Comparison of ENCODE assay signal across 1 cellular context in genomic region chr16:29995330-29995910, GRCh38.
TF ChIP-seq lines count a peak whose summit lies in the region.

HIRIP3 (minus strand) TSS chr16:29995617; CDS start chr16:29995605, 12 bp downstream.

TF ChIP-seq in HepG2, 621 proteins besides CTCF, POLR2A, EP300 and RAD21 (continued from another document and continues in another):
- TF ChIP-seq, protein P1, sequence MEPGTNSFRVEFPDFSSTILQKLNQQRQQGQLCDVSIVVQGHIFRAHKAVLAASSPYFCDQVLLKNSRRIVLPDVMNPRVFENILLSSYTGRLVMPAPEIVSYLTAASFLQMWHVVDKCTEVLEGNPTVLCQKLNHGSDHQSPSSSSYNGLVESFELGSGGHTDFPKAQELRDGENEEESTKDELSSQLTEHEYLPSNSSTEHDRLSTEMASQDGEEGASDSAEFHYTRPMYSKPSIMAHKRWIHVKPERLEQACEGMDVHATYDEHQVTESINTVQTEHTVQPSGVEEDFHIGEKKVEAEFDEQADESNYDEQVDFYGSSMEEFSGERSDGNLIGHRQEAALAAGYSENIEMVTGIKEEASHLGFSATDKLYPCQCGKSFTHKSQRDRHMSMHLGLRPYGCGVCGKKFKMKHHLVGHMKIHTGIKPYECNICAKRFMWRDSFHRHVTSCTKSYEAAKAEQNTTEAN (CRISPR knock-in tag; conservative IDR thresholded peaks at IDR 0.05), result 0 out of 2 replicates have a peak, but pooled peaks have one; percentile 38
- TF ChIP-seq ZFAT (CRISPR knock-in tag; conservative IDR thresholded peaks at IDR 0.05) (peak; percentile 92), ZNF296 (CRISPR knock-in tag; conservative IDR thresholded peaks at IDR 0.05) (peak; percentile 90), ZNF337 (CRISPR knock-in tag; IDR thresholded peaks at IDR 0.05; ENCODE audit: borderline replicate concordance, low read depth) (no peak), RBAK (CRISPR knock-in tag; IDR thresholded peaks at IDR 0.05) (no peak), SMARCC2 (IDR thresholded peaks at IDR 0.05) (no peak), DRAP1 (CRISPR knock-in tag; IDR thresholded peaks at IDR 0.05) (no peak; the same call in 1 of the 2 replicates), HCFC1 (IDR thresholded peaks at IDR 0.05; ENCODE audit: low read depth, low read length) (no peak), PRPF4 (IDR thresholded peaks at IDR 0.05; ENCODE audit: low read depth, low read length, poor library complexity, severe bottlenecking) (no peak), MED13 (CRISPR knock-in tag; IDR thresholded peaks at IDR 0.05) (peak; percentile 23; the same call in 1 of the 2 replicates), REXO4 (CRISPR knock-in tag; IDR thresholded peaks at IDR 0.05; ENCODE audit: borderline replicate concordance) (no peak), ZNF574 (CRISPR knock-in tag; IDR thresholded peaks at IDR 0.05) (no peak), MBD4 (IDR thresholded peaks at IDR 0.05; ENCODE audit: borderline replicate concordance, low read length) (no peak), PTBP1 (IDR thresholded peaks at IDR 0.05; ENCODE audit: low read depth, low read length, poor library complexity, severe bottlenecking) (peak; percentile 58), ZSCAN22 (CRISPR knock-in tag; IDR thresholded peaks at IDR 0.05) (no peak), ZNF484 (CRISPR knock-in tag; IDR thresholded peaks at IDR 0.05; ENCODE audit: borderline replicate concordance, low read depth) (no peak), HOXA5 (CRISPR knock-in tag; IDR thresholded peaks at IDR 0.05) (0 out of 2 replicates have a peak, but pooled peaks have one; percentile 79), ETS1 (CRISPR knock-in tag; IDR thresholded peaks at IDR 0.05) (no peak), ZNF782 (CRISPR knock-in tag; IDR thresholded peaks at IDR 0.05; ENCODE audit: borderline replicate concordance) (no peak), KDM3A (CRISPR knock-in tag; IDR thresholded peaks at IDR 0.05; ENCODE audit: low read depth) (no peak), ZNF280B (CRISPR knock-in tag; IDR thresholded peaks at IDR 0.05; ENCODE audit: borderline replicate concordance) (no peak; the same call in 1 of the 2 replicates), GPBP1L1 (CRISPR knock-in tag; IDR thresholded peaks at IDR 0.05) (no peak), JUND (CRISPR knock-in tag; IDR thresholded peaks at IDR 0.05) (0 out of 2 replicates have a peak, but pooled peaks have one; percentile 47), ZNF589 (CRISPR knock-in tag; conservative IDR thresholded peaks at IDR 0.05) (peak; percentile 60; the same call in 1 of the 2 replicates), MAF1 (CRISPR knock-in tag; IDR thresholded peaks at IDR 0.05; ENCODE audit: borderline replicate concordance) (no peak)
- TF ChIP-seq, protein P2, sequence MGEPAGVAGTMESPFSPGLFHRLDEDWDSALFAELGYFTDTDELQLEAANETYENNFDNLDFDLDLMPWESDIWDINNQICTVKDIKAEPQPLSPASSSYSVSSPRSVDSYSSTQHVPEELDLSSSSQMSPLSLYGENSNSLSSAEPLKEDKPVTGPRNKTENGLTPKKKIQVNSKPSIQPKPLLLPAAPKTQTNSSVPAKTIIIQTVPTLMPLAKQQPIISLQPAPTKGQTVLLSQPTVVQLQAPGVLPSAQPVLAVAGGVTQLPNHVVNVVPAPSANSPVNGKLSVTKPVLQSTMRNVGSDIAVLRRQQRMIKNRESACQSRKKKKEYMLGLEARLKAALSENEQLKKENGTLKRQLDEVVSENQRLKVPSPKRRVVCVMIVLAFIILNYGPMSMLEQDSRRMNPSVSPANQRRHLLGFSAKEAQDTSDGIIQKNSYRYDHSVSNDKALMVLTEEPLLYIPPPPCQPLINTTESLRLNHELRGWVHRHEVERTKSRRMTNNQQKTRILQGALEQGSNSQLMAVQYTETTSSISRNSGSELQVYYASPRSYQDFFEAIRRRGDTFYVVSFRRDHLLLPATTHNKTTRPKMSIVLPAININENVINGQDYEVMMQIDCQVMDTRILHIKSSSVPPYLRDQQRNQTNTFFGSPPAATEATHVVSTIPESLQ (CRISPR knock-in tag; conservative IDR thresholded peaks at IDR 0.05), result 0 out of 2 replicates have a peak, but pooled peaks have one; percentile 9
- TF ChIP-seq, protein P3, sequence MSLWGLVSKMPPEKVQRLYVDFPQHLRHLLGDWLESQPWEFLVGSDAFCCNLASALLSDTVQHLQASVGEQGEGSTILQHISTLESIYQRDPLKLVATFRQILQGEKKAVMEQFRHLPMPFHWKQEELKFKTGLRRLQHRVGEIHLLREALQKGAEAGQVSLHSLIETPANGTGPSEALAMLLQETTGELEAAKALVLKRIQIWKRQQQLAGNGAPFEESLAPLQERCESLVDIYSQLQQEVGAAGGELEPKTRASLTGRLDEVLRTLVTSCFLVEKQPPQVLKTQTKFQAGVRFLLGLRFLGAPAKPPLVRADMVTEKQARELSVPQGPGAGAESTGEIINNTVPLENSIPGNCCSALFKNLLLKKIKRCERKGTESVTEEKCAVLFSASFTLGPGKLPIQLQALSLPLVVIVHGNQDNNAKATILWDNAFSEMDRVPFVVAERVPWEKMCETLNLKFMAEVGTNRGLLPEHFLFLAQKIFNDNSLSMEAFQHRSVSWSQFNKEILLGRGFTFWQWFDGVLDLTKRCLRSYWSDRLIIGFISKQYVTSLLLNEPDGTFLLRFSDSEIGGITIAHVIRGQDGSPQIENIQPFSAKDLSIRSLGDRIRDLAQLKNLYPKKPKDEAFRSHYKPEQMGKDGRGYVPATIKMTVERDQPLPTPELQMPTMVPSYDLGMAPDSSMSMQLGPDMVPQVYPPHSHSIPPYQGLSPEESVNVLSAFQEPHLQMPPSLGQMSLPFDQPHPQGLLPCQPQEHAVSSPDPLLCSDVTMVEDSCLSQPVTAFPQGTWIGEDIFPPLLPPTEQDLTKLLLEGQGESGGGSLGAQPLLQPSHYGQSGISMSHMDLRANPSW (CRISPR knock-in tag; IDR thresholded peaks at IDR 0.05; ENCODE audit: borderline replicate concordance), result no peak
- TF ChIP-seq, protein P4, sequence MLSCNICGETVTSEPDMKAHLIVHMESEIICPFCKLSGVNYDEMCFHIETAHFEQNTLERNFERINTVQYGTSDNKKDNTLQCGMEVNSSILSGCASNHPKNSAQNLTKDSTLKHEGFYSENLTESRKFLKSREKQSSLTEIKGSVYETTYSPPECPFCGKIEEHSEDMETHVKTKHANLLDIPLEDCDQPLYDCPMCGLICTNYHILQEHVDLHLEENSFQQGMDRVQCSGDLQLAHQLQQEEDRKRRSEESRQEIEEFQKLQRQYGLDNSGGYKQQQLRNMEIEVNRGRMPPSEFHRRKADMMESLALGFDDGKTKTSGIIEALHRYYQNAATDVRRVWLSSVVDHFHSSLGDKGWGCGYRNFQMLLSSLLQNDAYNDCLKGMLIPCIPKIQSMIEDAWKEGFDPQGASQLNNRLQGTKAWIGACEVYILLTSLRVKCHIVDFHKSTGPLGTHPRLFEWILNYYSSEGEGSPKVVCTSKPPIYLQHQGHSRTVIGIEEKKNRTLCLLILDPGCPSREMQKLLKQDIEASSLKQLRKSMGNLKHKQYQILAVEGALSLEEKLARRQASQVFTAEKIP (CRISPR knock-in tag; IDR thresholded peaks at IDR 0.05; ENCODE audit: borderline replicate concordance), result no peak
- TF ChIP-seq, protein P5, sequence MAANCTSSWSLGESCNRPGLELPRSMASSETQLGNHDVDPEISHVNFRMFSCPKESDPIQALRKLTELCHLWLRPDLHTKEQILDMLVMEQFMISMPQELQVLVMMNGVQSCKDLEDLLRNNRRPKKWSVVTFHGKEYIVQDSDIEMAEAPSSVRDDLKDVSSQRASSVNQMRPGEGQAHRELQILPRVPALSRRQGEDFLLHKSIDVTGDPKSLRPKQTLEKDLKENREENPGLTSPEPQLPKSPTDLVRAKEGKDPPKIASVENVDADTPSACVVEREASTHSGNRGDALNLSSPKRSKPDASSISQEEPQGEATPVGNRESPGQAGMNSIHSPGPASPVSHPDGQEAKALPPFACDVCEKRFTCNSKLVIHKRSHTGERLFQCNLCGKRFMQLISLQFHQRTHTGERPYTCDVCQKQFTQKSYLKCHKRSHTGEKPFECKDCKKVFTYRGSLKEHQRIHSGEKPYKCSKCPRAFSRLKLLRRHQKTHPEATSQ (CRISPR knock-in tag; IDR thresholded peaks at IDR 0.05; ENCODE audit: borderline replicate concordance), result 0 out of 2 replicates have a peak, but pooled peaks have one; percentile 28
- TF ChIP-seq, protein P6, sequence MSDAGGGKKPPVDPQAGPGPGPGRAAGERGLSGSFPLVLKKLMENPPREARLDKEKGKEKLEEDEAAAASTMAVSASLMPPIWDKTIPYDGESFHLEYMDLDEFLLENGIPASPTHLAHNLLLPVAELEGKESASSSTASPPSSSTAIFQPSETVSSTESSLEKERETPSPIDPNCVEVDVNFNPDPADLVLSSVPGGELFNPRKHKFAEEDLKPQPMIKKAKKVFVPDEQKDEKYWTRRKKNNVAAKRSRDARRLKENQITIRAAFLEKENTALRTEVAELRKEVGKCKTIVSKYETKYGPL (CRISPR knock-in tag; IDR thresholded peaks at IDR 0.05), result peak; percentile 85; the same call in 1 of the 2 replicates
- TF ChIP-seq, protein P7, sequence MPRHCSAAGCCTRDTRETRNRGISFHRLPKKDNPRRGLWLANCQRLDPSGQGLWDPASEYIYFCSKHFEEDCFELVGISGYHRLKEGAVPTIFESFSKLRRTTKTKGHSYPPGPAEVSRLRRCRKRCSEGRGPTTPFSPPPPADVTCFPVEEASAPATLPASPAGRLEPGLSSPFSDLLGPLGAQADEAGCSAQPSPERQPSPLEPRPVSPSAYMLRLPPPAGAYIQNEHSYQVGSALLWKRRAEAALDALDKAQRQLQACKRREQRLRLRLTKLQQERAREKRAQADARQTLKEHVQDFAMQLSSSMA (CRISPR knock-in tag; IDR thresholded peaks at IDR 0.05), result no peak
- TF ChIP-seq, protein P8, sequence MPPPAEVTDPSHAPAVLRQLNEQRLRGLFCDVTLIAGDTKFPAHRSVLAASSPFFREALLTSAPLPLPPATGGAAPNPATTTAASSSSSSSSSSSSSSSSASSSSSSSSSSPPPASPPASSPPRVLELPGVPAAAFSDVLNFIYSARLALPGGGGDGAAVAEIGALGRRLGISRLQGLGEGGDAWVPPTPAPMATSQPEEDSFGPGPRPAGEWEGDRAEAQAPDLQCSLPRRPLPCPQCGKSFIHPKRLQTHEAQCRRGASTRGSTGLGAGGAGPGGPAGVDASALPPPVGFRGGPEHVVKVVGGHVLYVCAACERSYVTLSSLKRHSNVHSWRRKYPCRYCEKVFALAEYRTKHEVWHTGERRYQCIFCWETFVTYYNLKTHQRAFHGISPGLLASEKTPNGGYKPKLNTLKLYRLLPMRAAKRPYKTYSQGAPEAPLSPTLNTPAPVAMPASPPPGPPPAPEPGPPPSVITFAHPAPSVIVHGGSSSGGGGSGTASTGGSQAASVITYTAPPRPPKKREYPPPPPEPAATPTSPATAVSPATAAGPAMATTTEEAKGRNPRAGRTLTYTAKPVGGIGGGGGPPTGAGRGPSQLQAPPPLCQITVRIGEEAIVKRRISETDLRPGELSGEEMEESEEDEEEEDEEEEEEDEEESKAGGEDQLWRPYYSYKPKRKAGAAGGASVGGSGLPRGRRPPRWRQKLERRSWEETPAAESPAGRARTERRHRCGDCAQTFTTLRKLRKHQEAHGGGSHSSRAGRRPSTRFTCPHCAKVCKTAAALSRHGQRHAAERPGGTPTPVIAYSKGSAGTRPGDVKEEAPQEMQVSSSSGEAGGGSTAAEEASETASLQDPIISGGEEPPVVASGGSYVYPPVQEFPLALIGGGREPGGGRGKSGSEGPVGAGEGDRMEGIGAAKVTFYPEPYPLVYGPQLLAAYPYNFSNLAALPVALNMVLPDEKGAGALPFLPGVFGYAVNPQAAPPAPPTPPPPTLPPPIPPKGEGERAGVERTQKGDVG (CRISPR knock-in tag; IDR thresholded peaks at IDR 0.05; ENCODE audit: borderline replicate concordance), result 0 out of 2 replicates have a peak, but pooled peaks have one; percentile 23
